In the genomic region with DNA sequence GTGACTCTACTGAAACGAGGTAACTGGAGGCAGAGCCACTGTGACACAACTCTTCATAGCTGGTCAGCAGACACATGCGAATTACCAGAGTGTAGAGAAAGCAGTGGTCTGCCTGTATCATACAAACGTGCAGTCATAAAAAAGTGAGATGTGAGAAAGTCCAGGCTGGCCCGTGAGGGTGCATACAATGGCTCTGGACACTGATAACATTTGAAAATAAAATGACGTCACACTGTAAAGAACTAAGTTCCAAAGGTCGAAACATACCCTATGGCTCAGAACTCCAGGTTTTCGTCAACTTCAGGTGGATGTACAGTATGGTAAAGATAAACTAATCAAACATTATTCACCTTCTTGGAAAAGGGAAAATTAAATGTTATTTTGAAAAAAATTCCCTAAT, we compare ENCODE assay signal across 22 cellular contexts.
DNase-seq lines count a peak whose midpoint lies in the region; ATAC-seq, FAIRE-seq and TF ChIP-seq lines count a peak whose summit lies in the region.
"Had no signal": no experiment of that assay in that cellular context is flagged by ENCODE, and none has a peak within 500 bp of the region (broad histone marks: within the 10 kb centered on the region; RNA-seq: fewer than 3 reads in every experiment).

No MANE protein-coding gene starts in this region.

- no peaks in the 10 kb centered on the region for H3K4me1 Mint-ChIP-seq in activated CD8-positive, alpha-beta T cell treated with anti-CD3 and anti-CD28 coated beads, Interleukin-2, amount 10 ng/mL, durations not matched to agents 7 days and 5 days (ENCODE audit: low read depth)

- H3K9ac ChIP-seq in OCI-LY3 (ENCODE audit: low read length): no peak overlapping the region

- H3K4me3 ChIP-seq in OCI-LY3 (ENCODE audit: low read length) (no peak overlapping the region), hepatocyte (no peak overlapping the region), small intestine (ENCODE audit: low read depth in 1 of 2, low read length in 2 of 2) (no peak overlapping the region)
- H3K4me3 ChIP-seq: HAP-1 had no signal

- TF ChIP-seq CTCF in OCI-LY3 (IDR thresholded peaks at IDR 0.05; ENCODE audit: low read depth, low read length): no peak
- TF ChIP-seq CTCF in hepatocyte (IDR thresholded peaks at IDR 0.05; ENCODE audit: poor library complexity): no peak

- DNase-seq in HuH-7 (ENCODE audit: low spot score) (peak; percentile 1), hepatocyte (ENCODE audit: low spot score) (peak; percentile 71), small intestine (peak; percentile 62), NCI-H510A (lab: John Stamatoyannopoulos, UW) (no peak)
- no peak for DNase-seq in effector CD4-positive, alpha-beta T cell
- no peak for DNase-seq in activated CD8-positive, alpha-beta T cell treated with anti-CD3 and anti-CD28 coated beads, Interleukin-2, amount 10 ng/mL, durations not matched to agents 7 days and 5 days
- DNase-seq: ACHN; BE2C; C1 segment of cervical spinal cord; CD4-positive, CD25-positive, alpha-beta regulatory T cell; CD8-positive, alpha-beta memory T cell; COR-L47; KG1 had no signal

- no peaks in the 10 kb centered on the region for H3K79me2 ChIP-seq in OCI-LY3 (ENCODE audit: low read length)
- no peaks in the 10 kb centered on the region for H3K79me2 ChIP-seq in hepatocyte

- no peaks in the 10 kb centered on the region for H3K9me3 Mint-ChIP-seq in activated CD8-positive, alpha-beta T cell treated with anti-CD3 and anti-CD28 coated beads, Interleukin-2, amount 10 ng/mL, durations not matched to agents 7 days and 5 days (ENCODE audit: insufficient read depth)
- H3K9me3 Mint-ChIP-seq: CD4-positive, CD25-positive, alpha-beta regulatory T cell; CD8-positive, alpha-beta memory T cell had no signal

- POLR2A ChIA-PET in activated CD8-positive, alpha-beta T cell treated with anti-CD3 and anti-CD28 coated beads, Interleukin-2, amount 10 ng/mL, durations not matched to agents 7 days and 5 days (lab: Charles Lee): no interaction called here

- H3K4me3 Mint-ChIP-seq in activated CD8-positive, alpha-beta T cell treated with anti-CD3 and anti-CD28 coated beads, Interleukin-2, amount 10 ng/mL, durations not matched to agents 7 days and 5 days: no peak overlapping the region
- H3K4me3 Mint-ChIP-seq: CD4-positive, CD25-positive, alpha-beta regulatory T cell; CD8-positive, alpha-beta memory T cell; IgD-negative memory B cell had no signal

- H3K9me3 ChIP-seq in OCI-LY3 (ENCODE audit: insufficient read depth, low read length) (no peaks in the 10 kb centered on the region), hepatocyte (ENCODE audit: low read depth) (no peaks in the 10 kb centered on the region), small intestine (ENCODE audit: control insufficient read depth, low read depth) (no peaks in the 10 kb centered on the region)
- H3K9me3 ChIP-seq: BE2C, HAP-1 had no signal

- H3K9me2 ChIP-seq in hepatocyte (replicated peaks; ENCODE audit: insufficient read depth): no peaks in the 10 kb centered on the region

- CTCF ChIA-PET in activated CD8-positive, alpha-beta T cell treated with anti-CD3 and anti-CD28 coated beads, Interleukin-2, amount 10 ng/mL, durations not matched to agents 7 days and 5 days (lab: Charles Lee): no interaction called here

- H4K20me1 ChIP-seq in OCI-LY3 (ENCODE audit: insufficient read depth, low read length): no peaks in the 10 kb centered on the region
- H4K20me1 ChIP-seq in hepatocyte (ENCODE audit: insufficient read depth, poor library complexity, severe bottlenecking): no peaks in the 10 kb centered on the region

- H3K27ac Mint-ChIP-seq in activated CD8-positive, alpha-beta T cell treated with anti-CD3 and anti-CD28 coated beads, Interleukin-2, amount 10 ng/mL, durations not matched to agents 7 days and 5 days: no peak overlapping the region
- H3K27ac Mint-ChIP-seq: IgD-negative memory B cell had no signal

- H3K36me3 ChIP-seq in OCI-LY3 (replicated peaks; ENCODE audit: low read depth, low read length) (peaks cover 7% of the 10 kb centered on the region), hepatocyte (replicated peaks; ENCODE audit: insufficient read depth, low read depth) (no peaks in the 10 kb centered on the region), small intestine (ENCODE audit: control insufficient read depth in 2 of 2, insufficient read depth in 2 of 2, low read length in 2 of 2) (no peaks in the 10 kb centered on the region)
- H3K36me3 ChIP-seq: BE2C, HAP-1 had no signal

- H3K27me3 ChIP-seq in OCI-LY3 (ENCODE audit: low read depth, low read length): no peaks in the 10 kb centered on the region
- no peaks in the 10 kb centered on the region for H3K27me3 ChIP-seq in hepatocyte
- no peaks in the 10 kb centered on the region for H3K27me3 ChIP-seq in small intestine (ENCODE audit: control insufficient read depth in 2 of 2, insufficient read depth in 2 of 2, low read length in 2 of 2)
- H3K27me3 ChIP-seq: BE2C had no signal

- FAIRE-seq in small intestine (lab: Jason Lieb, UNC): no peak
- FAIRE-seq: A204.1, D721Med, G401.6, GM18507, H1 had no signal

- H3K36me3 Mint-ChIP-seq in activated CD8-positive, alpha-beta T cell treated with anti-CD3 and anti-CD28 coated beads, Interleukin-2, amount 10 ng/mL, durations not matched to agents 7 days and 5 days (ENCODE audit: low read depth): peaks cover 2% of the 10 kb centered on the region

- WGBS in hepatocyte (ENCODE audit: low lambda C conversion rate, missing lambda C conversion rate): 33% methylated on average over 7 of the region's 7 CpGs
- 24 to 67% (median 46%) methylated on average over 7 of the region's 7 CpGs for WGBS in small intestine, 3 donors

- no peak for ATAC-seq in GM21367 (IDR thresholded peaks at IDR 0.05; ENCODE audit: unreplicated experiment)
- ATAC-seq in activated CD8-positive, alpha-beta T cell treated with anti-CD3 and anti-CD28 coated beads, Interleukin-2, amount 10 ng/mL, durations not matched to agents 7 days and 5 days: no peak

- H3K4me1 ChIP-seq in OCI-LY3 (ENCODE audit: low read length) (peaks cover 47% of the 10 kb centered on the region), hepatocyte (ENCODE audit: insufficient read depth) (peaks cover 12% of the 10 kb centered on the region), small intestine (ENCODE audit: control insufficient read depth in 2 of 2, insufficient read depth in 1 of 2, low read depth in 1 of 2, low read length in 1 of 2) (peaks cover 2 to 11% of the 10 kb centered on the region in 2 donors)
- H3K4me1 ChIP-seq: HAP-1 had no signal

- H2AFZ ChIP-seq in OCI-LY3 (ENCODE audit: low read depth, low read length) (no peak overlapping the region), hepatocyte (peak overlapping the region; percentile 0)

- no peaks in the 10 kb centered on the region for H3K27me3 Mint-ChIP-seq in activated CD8-positive, alpha-beta T cell treated with anti-CD3 and anti-CD28 coated beads, Interleukin-2, amount 10 ng/mL, durations not matched to agents 7 days and 5 days (ENCODE audit: low read depth)
- H3K27me3 Mint-ChIP-seq: CD4-positive, CD25-positive, alpha-beta regulatory T cell; CD8-positive, alpha-beta memory T cell; IgD-negative memory B cell had no signal

- H3K27ac ChIP-seq in OCI-LY3 (ENCODE audit: low read length) (0 out of 2 replicates have a peak overlapping the region, but pooled peaks have one; percentile 4), hepatocyte (peak overlapping the region; percentile 86), small intestine (ENCODE audit: low read depth in 1 of 2, low read length in 1 of 2) (peak overlapping the region in 1 of 2 donors; percentile 20)

- H3K4me2 ChIP-seq in OCI-LY3 (ENCODE audit: low read length): peak overlapping the region; percentile 19; the same call in 1 of the 2 replicates
- H3K4me2 ChIP-seq in hepatocyte: peak overlapping the region; percentile 11

Comparison
In these comparisons a context has a peak if more than half of its experiments do, and no peak if none do; other contexts are left out.
1. DNase-seq: peak in HuH-7 (single experiment), hepatocyte (single experiment) and small intestine (single experiment); none in NCI-H510A (single experiment), effector CD4-positive, alpha-beta T cell (single experiment) and activated CD8-positive, alpha-beta T cell treated with anti-CD3 and anti-CD28 coated beads, Interleukin-2, amount 10 ng/mL, durations not matched to agents 7 days and 5 days (single experiment).